In genomic region chr7:151688236-151688780, GRCh38 we compare ENCODE assay signal across 12 cellular contexts.
A peak's percentile ranks its signal among the peaks of the same experiment; 100 is the strongest.
DNase-seq lines count a peak whose midpoint lies in the region; ATAC-seq and TF ChIP-seq lines count a peak whose summit lies in the region.
"Had no signal": no experiment of that assay in that cellular context is flagged by ENCODE, and none has a peak within 500 bp of the region (broad histone marks: within the 10 kb centered on the region; RNA-seq: fewer than 3 reads in every experiment).

No MANE protein-coding gene starts in this region.

- H3K4me2 ChIP-seq in trophoblast cell (ENCODE audit: low read length) = no peak overlapping the region

- no peaks in the 10 kb centered on the region for H3K27me3 Mint-ChIP-seq in activated T-helper 1 cell treated with anti-CD3 and anti-CD28 coated beads, Interleukin-12 subunit alpha, Interleukin-12 subunit beta, Interleukin-2, Interleukin-4 antibody, amounts not matched to agents 30 ng/mL and 10 ng/mL and 1 ng/mL, durations not matched to agents 14 hours and 24 hours and 36 hours (ENCODE audit: insufficient read depth)
- no peaks in the 10 kb centered on the region for H3K27me3 Mint-ChIP-seq in activated CD4-positive, alpha-beta memory T cell treated with anti-CD3 and anti-CD28 coated beads for 36 hours
- H3K27me3 Mint-ChIP-seq: activated CD8-positive, alpha-beta T cell treated with anti-CD3 and anti-CD28 coated beads for 36 hours had no signal

- peak overlapping the region; percentile 82 for H3K4ac ChIP-seq in trophoblast cell (ENCODE audit: low read depth, low read length)

- H2AK5ac ChIP-seq in trophoblast cell (ENCODE audit: low read length) = peak overlapping the region; percentile 19

- H3K9me3 ChIP-seq in Panc1 (ENCODE audit: control insufficient read depth, insufficient read depth, low read depth, low read length) (no peaks in the 10 kb centered on the region), esophagus muscularis mucosa (no peaks in the 10 kb centered on the region), trophoblast cell (ENCODE audit: insufficient read depth, low read depth, low read length) (no peaks in the 10 kb centered on the region)

- H3K27me3 ChIP-seq in Panc1 (ENCODE audit: control insufficient read depth, insufficient read depth, low read length) (no peaks in the 10 kb centered on the region), esophagus muscularis mucosa (no peaks in the 10 kb centered on the region), trophoblast cell (ENCODE audit: insufficient read depth, low read length) (no peaks in the 10 kb centered on the region)

- DNase-seq in ACHN (peak; percentile 26), Panc1 (ENCODE audit: low read depth, low spot score) (no peak), esophagus muscularis mucosa (ENCODE audit: extremely low spot score) (no peak), trophoblast cell (no peak), GM19240 (ENCODE audit: insufficient read length, low spot score) (no peak)
- DNase-seq in activated T-helper 1 cell treated with anti-CD3 and anti-CD28 coated beads, Interleukin-12 subunit alpha, Interleukin-12 subunit beta, Interleukin-2, Interleukin-4 antibody, amounts not matched to agents 30 ng/mL and 10 ng/mL and 1 ng/mL, durations not matched to agents 14 hours and 24 hours and 36 hours (ENCODE audit: low spot score) = no peak
- no peak for DNase-seq in activated CD4-positive, alpha-beta memory T cell treated with anti-CD3 and anti-CD28 coated beads for 36 hours
- DNase-seq: activated CD8-positive, alpha-beta T cell treated with anti-CD3 and anti-CD28 coated beads for 36 hours; DMS79; NCI-H1048; OCI-M1 had no signal

- no peak overlapping the region for H3K27ac Mint-ChIP-seq in activated T-helper 1 cell treated with anti-CD3 and anti-CD28 coated beads, Interleukin-12 subunit alpha, Interleukin-12 subunit beta, Interleukin-2, Interleukin-4 antibody, amounts not matched to agents 30 ng/mL and 10 ng/mL and 1 ng/mL, durations not matched to agents 14 hours and 24 hours and 36 hours
- H3K27ac Mint-ChIP-seq in activated CD4-positive, alpha-beta memory T cell treated with anti-CD3 and anti-CD28 coated beads for 36 hours = no peak overlapping the region
- H3K27ac Mint-ChIP-seq: activated CD8-positive, alpha-beta T cell treated with anti-CD3 and anti-CD28 coated beads for 36 hours had no signal

- H3K79me1 ChIP-seq in trophoblast cell (ENCODE audit: low read length) = peaks cover 37% of the 10 kb centered on the region

- H3K27ac ChIP-seq in Panc1 (ENCODE audit: low read length) (peak overlapping the region; percentile 99), esophagus muscularis mucosa (replicated peaks in 1 of 4) (peak overlapping the region; percentile 64 to 78 (median 75)), trophoblast cell (ENCODE audit: low read depth, low read length) (peak overlapping the region; percentile 5)

- H3K4me1 ChIP-seq in Panc1 (ENCODE audit: control insufficient read depth, insufficient read depth, low read length) (peaks cover 68% of the 10 kb centered on the region), esophagus muscularis mucosa (peaks cover 47 to 52% (median 48%) of the 10 kb centered on the region in 4 donors), trophoblast cell (ENCODE audit: control insufficient read depth in 1 of 2, insufficient read depth in 2 of 2, low read length in 2 of 2) (peaks cover 40 to 47% of the 10 kb centered on the region in 2 experiments)

- H3K79me2 ChIP-seq in trophoblast cell (ENCODE audit: control insufficient read depth, insufficient read depth, low read length, poor library complexity) = peaks cover 2% of the 10 kb centered on the region

- TF ChIP-seq EP300 in esophagus muscularis mucosa (IDR thresholded peaks at IDR 0.05) = no peak

- H3K4me3 Mint-ChIP-seq in activated T-helper 1 cell treated with anti-CD3 and anti-CD28 coated beads, Interleukin-12 subunit alpha, Interleukin-12 subunit beta, Interleukin-2, Interleukin-4 antibody, amounts not matched to agents 30 ng/mL and 10 ng/mL and 1 ng/mL, durations not matched to agents 14 hours and 24 hours and 36 hours = no peak overlapping the region
- no peak overlapping the region for H3K4me3 Mint-ChIP-seq in activated CD4-positive, alpha-beta memory T cell treated with anti-CD3 and anti-CD28 coated beads for 36 hours
- H3K4me3 Mint-ChIP-seq: activated CD8-positive, alpha-beta T cell treated with anti-CD3 and anti-CD28 coated beads for 36 hours had no signal

- peak overlapping the region; percentile 89 for H2BK12ac ChIP-seq in trophoblast cell (ENCODE audit: low read length)

- no peak overlapping the region for H4K12ac ChIP-seq in trophoblast cell (ENCODE audit: low read depth, low read length)

- H3K4me3 ChIP-seq in Panc1 (ENCODE audit: low read depth in 2 of 2, low read length in 2 of 2) (no peak overlapping the region; a peak in 1 of 4 replicates), esophagus muscularis mucosa (no peak overlapping the region), trophoblast cell (ENCODE audit: low read depth, low read length) (no peak overlapping the region)

- ATAC-seq in Panc1 (no peak; the same call in 1 of the 2 replicates), HG03342 (IDR thresholded peaks at IDR 0.05; ENCODE audit: unreplicated experiment) (no peak)
- ATAC-seq: activated CD8-positive, alpha-beta T cell treated with anti-CD3 and anti-CD28 coated beads for 36 hours had no signal

- H4K8ac ChIP-seq in trophoblast cell (ENCODE audit: low read depth, low read length) = peak overlapping the region; percentile 75

- TF ChIP-seq POLR2A in esophagus muscularis mucosa (IDR thresholded peaks at IDR 0.05; ENCODE audit: low read depth) = no peak

- H2AFZ ChIP-seq in trophoblast cell (ENCODE audit: insufficient read depth, low read length, poor library complexity) = peak overlapping the region; percentile 51

- POLR2A ChIA-PET in Panc1 (lab: Charles Lee) = no interaction called here
- POLR2A ChIA-PET in activated CD4-positive, alpha-beta memory T cell treated with anti-CD3 and anti-CD28 coated beads for 36 hours (lab: Charles Lee) = no interaction called here

- peak overlapping the region; percentile 74 for H2BK5ac ChIP-seq in trophoblast cell (ENCODE audit: low read depth, low read length, poor library complexity)

- intact Hi-C loops in Panc1 (cut with micrococcal nuclease; ENCODE audit: unreplicated experiment) (no loop called here), esophagus muscularis mucosa (cut with DNase I) (no loop called here)
- intact Hi-C loops in activated T-helper 1 cell treated with anti-CD3 and anti-CD28 coated beads, Interleukin-12 subunit alpha, Interleukin-12 subunit beta, Interleukin-2, Interleukin-4 antibody, amounts not matched to agents 30 ng/mL and 10 ng/mL and 1 ng/mL, durations not matched to agents 14 hours and 24 hours and 36 hours (cut with micrococcal nuclease) = no loop called here
- intact Hi-C loops in activated CD4-positive, alpha-beta memory T cell treated with anti-CD3 and anti-CD28 coated beads for 36 hours (cut with micrococcal nuclease) = no loop called here

- in situ Hi-C loops in ACHN (cut with HindIII; ENCODE audit: low pct_ligation_motif_present, low pct_unique_long_range_greater_than_20kb, low sequenced_read_pairs) = no loop called here
- in situ Hi-C loops in Panc1 (cut with HindIII; ENCODE audit: low pct_unique_long_range_greater_than_20kb, low sequenced_read_pairs) = no loop called here

- peak overlapping the region; percentile 62 for H3K14ac ChIP-seq in trophoblast cell (ENCODE audit: low read length)

- peak overlapping the region; percentile 69 for H3K23ac ChIP-seq in trophoblast cell (ENCODE audit: low read length)

- BruUV-seq in Panc1 (replicated peaks; lab: Mats Ljungman, UMichigan) = no TSS peak

- 95% methylated on average over 19 of the region's 19 CpGs for whole genome bisulfite sequencing in esophagus muscularis mucosa
- no CpG with 5 or more reads among the region's 19 CpGs for WGBS in trophoblast cell (ENCODE audit: extremely low coverage, insufficient coverage, insufficient read length)

- peak overlapping the region; percentile 42 for H3K18ac ChIP-seq in trophoblast cell (ENCODE audit: low read length)

- H3K36me3 ChIP-seq in Panc1 (ENCODE audit: control insufficient read depth, insufficient read depth, low read length) (no peaks in the 10 kb centered on the region), esophagus muscularis mucosa (no peaks in the 10 kb centered on the region), trophoblast cell (ENCODE audit: control insufficient read depth in 1 of 2, insufficient read depth in 2 of 2, low read length in 2 of 2) (no peaks in the 10 kb centered on the region)

- H4K91ac ChIP-seq in trophoblast cell (ENCODE audit: low read depth, low read length) = peak overlapping the region; percentile 93

- no peaks in the 10 kb centered on the region for H3K4me1 Mint-ChIP-seq in activated T-helper 1 cell treated with anti-CD3 and anti-CD28 coated beads, Interleukin-12 subunit alpha, Interleukin-12 subunit beta, Interleukin-2, Interleukin-4 antibody, amounts not matched to agents 30 ng/mL and 10 ng/mL and 1 ng/mL, durations not matched to agents 14 hours and 24 hours and 36 hours (ENCODE audit: low read depth)
- H3K4me1 Mint-ChIP-seq in activated CD4-positive, alpha-beta memory T cell treated with anti-CD3 and anti-CD28 coated beads for 36 hours (ENCODE audit: low read depth) = no peaks in the 10 kb centered on the region

- H3K9me3 Mint-ChIP-seq in activated T-helper 1 cell treated with anti-CD3 and anti-CD28 coated beads, Interleukin-12 subunit alpha, Interleukin-12 subunit beta, Interleukin-2, Interleukin-4 antibody, amounts not matched to agents 30 ng/mL and 10 ng/mL and 1 ng/mL, durations not matched to agents 14 hours and 24 hours and 36 hours = no peaks in the 10 kb centered on the region
- H3K9me3 Mint-ChIP-seq in activated CD4-positive, alpha-beta memory T cell treated with anti-CD3 and anti-CD28 coated beads for 36 hours = no peaks in the 10 kb centered on the region
- H3K9me3 Mint-ChIP-seq: activated CD8-positive, alpha-beta T cell treated with anti-CD3 and anti-CD28 coated beads for 36 hours had no signal

- TF ChIP-seq CTCF in Panc1 (IDR thresholded peaks at IDR 0.05) = no peak
- no peak for TF ChIP-seq CTCF in esophagus muscularis mucosa (IDR thresholded peaks at IDR 0.05)

- CTCF ChIA-PET in Panc1 (lab: Charles Lee) = interaction anchor here (0.6 to 0.8 kb wide), 2 partner anchors 9 to 61 kb away, joined by 4 read pairs; no protein-coding TSS in a partner anchor
- CTCF ChIA-PET in activated CD4-positive, alpha-beta memory T cell treated with anti-CD3 and anti-CD28 coated beads for 36 hours (lab: Charles Lee) = interaction anchor here (0.9 kb wide), 1 partner anchor 71 kb away, joined by 3 read pairs; no protein-coding TSS in a partner anchor

- H2BK120ac ChIP-seq in trophoblast cell (ENCODE audit: insufficient read depth, low read length, poor library complexity) = peak overlapping the region; percentile 93

- no peaks in the 10 kb centered on the region for H3K36me3 Mint-ChIP-seq in activated T-helper 1 cell treated with anti-CD3 and anti-CD28 coated beads, Interleukin-12 subunit alpha, Interleukin-12 subunit beta, Interleukin-2, Interleukin-4 antibody, amounts not matched to agents 30 ng/mL and 10 ng/mL and 1 ng/mL, durations not matched to agents 14 hours and 24 hours and 36 hours (ENCODE audit: low read depth)
- H3K36me3 Mint-ChIP-seq in activated CD4-positive, alpha-beta memory T cell treated with anti-CD3 and anti-CD28 coated beads for 36 hours = no peaks in the 10 kb centered on the region

- H3K9ac ChIP-seq in trophoblast cell (ENCODE audit: low read length) = no peak overlapping the region

Comparison
In these comparisons a context has a peak if more than half of its experiments do, and no peak if none do; other contexts are left out.
1. H3K27ac ChIP-seq: peak in every context shown above with its lines; median percentile 99 in Panc1; 75 in esophagus muscularis mucosa; 5 in trophoblast cell.